Comparison of ENCODE assay signal across 1 cellular context in the genomic region with DNA sequence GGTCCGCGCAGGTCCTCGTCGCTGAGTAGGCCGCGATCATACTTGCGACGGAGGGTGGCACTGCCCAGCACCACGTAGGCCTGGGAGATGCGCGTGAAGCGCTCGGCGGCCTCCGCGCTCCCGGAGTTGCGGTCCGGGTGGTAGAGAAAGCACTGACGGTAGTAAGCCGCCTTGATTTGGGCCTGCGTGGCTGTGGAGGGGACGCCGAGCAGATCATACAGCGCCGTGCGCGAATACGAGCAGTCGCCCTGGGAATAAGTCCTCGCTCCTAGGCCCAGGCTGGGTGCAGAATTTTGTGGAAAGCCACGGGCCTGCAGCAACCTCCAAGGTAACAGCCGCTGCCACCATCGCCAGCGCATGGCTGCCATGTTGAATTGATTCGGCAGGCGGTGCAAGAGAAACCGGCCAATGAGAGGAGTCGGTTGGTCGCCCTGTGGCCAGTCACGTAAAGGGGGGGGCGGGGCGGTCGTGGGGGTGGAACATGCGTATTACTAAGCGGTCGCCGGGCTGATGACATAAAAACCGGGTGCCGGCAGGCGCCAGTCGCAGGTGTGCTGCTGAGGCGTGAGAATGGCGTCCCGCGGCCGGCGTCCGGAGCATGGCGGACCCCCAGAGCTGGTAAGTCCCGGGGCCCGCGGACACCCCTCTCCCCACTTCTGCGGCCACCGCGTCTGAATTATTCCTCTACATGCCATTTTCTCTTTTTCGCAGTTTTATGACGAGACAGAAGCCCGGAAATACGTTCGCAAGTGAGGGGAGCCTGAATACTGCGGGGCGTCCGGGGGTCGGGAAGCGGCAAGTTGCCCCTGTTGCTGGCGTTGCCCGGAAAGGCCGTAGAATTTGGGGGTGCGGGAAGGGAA.
TF ChIP-seq lines count a peak whose summit lies in the region.

A gene with protein sequence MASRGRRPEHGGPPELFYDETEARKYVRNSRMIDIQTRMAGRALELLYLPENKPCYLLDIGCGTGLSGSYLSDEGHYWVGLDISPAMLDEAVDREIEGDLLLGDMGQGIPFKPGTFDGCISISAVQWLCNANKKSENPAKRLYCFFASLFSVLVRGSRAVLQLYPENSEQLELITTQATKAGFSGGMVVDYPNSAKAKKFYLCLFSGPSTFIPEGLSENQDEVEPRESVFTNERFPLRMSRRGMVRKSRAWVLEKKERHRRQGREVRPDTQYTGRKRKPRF (plus strand): TSS at position 542 of the 860 bp plus-strand sequence. CDS start 29 bp downstream, at position 571.
Gene DNAJC30, minus strand, starts transcription at position 398 of the 860 bp plus-strand sequence. Its CDS starts 30 bp downstream, at position 368.

TF ChIP-seq in HEK293, 187 proteins besides CTCF, POLR2A, EP300 and RAD21 (continued from another document):
- TF ChIP-seq, protein P1, sequence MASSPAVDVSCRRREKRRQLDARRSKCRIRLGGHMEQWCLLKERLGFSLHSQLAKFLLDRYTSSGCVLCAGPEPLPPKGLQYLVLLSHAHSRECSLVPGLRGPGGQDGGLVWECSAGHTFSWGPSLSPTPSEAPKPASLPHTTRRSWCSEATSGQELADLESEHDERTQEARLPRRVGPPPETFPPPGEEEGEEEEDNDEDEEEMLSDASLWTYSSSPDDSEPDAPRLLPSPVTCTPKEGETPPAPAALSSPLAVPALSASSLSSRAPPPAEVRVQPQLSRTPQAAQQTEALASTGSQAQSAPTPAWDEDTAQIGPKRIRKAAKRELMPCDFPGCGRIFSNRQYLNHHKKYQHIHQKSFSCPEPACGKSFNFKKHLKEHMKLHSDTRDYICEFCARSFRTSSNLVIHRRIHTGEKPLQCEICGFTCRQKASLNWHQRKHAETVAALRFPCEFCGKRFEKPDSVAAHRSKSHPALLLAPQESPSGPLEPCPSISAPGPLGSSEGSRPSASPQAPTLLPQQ (tag by site-specific recombination; IDR thresholded peaks at IDR 0.05): 0 out of 2 replicates have a peak, but pooled peaks have one; percentile 16
- TF ChIP-seq ZXDB (tag by site-specific recombination; IDR thresholded peaks at IDR 0.05) (peak; percentile 27; the same call in 1 of the 2 replicates), ZNF843 (tag by site-specific recombination; IDR thresholded peaks at IDR 0.05) (no peak), ZBTB21 (tag by site-specific recombination; IDR thresholded peaks at IDR 0.05) (peak; percentile 28; the same call in 1 of the 2 replicates), ZNF830 (tag by site-specific recombination; IDR thresholded peaks at IDR 0.05; ENCODE audit: low read depth) (no peak), ZBTB20 (tag by site-specific recombination; IDR thresholded peaks at IDR 0.05) (peak; percentile 53; the same call in 1 of the 2 replicates), YY2 (tag by site-specific recombination; IDR thresholded peaks at IDR 0.05) (peak; percentile 83), FEZF1 (tag by site-specific recombination; IDR thresholded peaks at IDR 0.05) (no peak), ZNF48 (tag by site-specific recombination; IDR thresholded peaks at IDR 0.05) (no peak), BCL11B (tag by site-specific recombination; IDR thresholded peaks at IDR 0.05; ENCODE audit: low read depth) (no peak), ZNF677 (tag by site-specific recombination; IDR thresholded peaks at IDR 0.05) (no peak), PRDM6 (tag by site-specific recombination; IDR thresholded peaks at IDR 0.05) (no peak), ZNF239 (tag by site-specific recombination; IDR thresholded peaks at IDR 0.05) (no peak), ZNF580 (tag by site-specific recombination; IDR thresholded peaks at IDR 0.05) (peak; percentile 41; the same call in 1 of the 2 replicates), ZNF629 (tag by site-specific recombination; IDR thresholded peaks at IDR 0.05) (peak; percentile 56), SP2 (tag by site-specific recombination; IDR thresholded peaks at IDR 0.05) (peak; percentile 81), HOXA7 (CRISPR knock-in tag; IDR thresholded peaks at IDR 0.05; ENCODE audit: borderline replicate concordance) (peak; percentile 55; the same call in 1 of the 2 replicates), SP7 (tag by site-specific recombination; IDR thresholded peaks at IDR 0.05) (0 out of 2 replicates have a peak, but pooled peaks have one; percentile 28), OSR2 (tag by site-specific recombination; IDR thresholded peaks at IDR 0.05) (no peak), ZNF623 (tag by site-specific recombination; IDR thresholded peaks at IDR 0.05) (no peak), ZNF777 (tag by site-specific recombination; IDR thresholded peaks at IDR 0.05; ENCODE audit: borderline replicate concordance) (0 out of 2 replicates have a peak, but pooled peaks have one; percentile 40), SCRT2 (tag by site-specific recombination; IDR thresholded peaks at IDR 0.05) (0 out of 2 replicates have a peak, but pooled peaks have one; percentile 12), ZNF341 (tag by site-specific recombination; IDR thresholded peaks at IDR 0.05; ENCODE audit: low read depth) (peak; percentile 85), ZNF785 (tag by site-specific recombination; IDR thresholded peaks at IDR 0.05) (no peak), ZNF366 (tag by site-specific recombination; conservative IDR thresholded peaks at IDR 0.05) (no peak), ZEB2 (tag by site-specific recombination; IDR thresholded peaks at IDR 0.05) (0 out of 2 replicates have a peak, but pooled peaks have one; percentile 14), ZBTB11 (tag by site-specific recombination; conservative IDR thresholded peaks at IDR 0.05; ENCODE audit: low read depth) (peak; percentile 53)
- TF ChIP-seq, protein P2, sequence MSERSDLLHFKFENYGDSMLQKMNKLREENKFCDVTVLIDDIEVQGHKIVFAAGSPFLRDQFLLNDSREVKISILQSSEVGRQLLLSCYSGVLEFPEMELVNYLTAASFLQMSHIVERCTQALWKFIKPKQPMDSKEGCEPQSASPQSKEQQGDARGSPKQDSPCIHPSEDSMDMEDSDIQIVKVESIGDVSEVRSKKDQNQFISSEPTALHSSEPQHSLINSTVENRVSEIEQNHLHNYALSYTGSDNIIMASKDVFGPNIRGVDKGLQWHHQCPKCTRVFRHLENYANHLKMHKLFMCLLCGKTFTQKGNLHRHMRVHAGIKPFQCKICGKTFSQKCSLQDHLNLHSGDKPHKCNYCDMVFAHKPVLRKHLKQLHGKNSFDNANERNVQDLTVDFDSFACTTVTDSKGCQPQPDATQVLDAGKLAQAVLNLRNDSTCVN (tag by site-specific recombination; optimal IDR thresholded peaks at IDR 0.05): peak; percentile 84
